In genomic region chr1:66397192-66397591, GRCh38 we compare ENCODE assay signal across 1 cellular context.
TF ChIP-seq lines count a peak whose summit lies in the region.

No MANE protein-coding gene starts in this region.

TF ChIP-seq in GM12878, 131 proteins besides CTCF, POLR2A, EP300 and RAD21 (continued from another document and continues in another):
- no peak for TF ChIP-seq PRDM15 (CRISPR knock-in tag; IDR thresholded peaks at IDR 0.05)
- no peak for TF ChIP-seq NFXL1 (IDR thresholded peaks at IDR 0.05; ENCODE audit: borderline replicate concordance)
- TF ChIP-seq FOS (IDR thresholded peaks at IDR 0.05; ENCODE audit: borderline replicate concordance, extremely low read depth, insufficient read length) = no peak
- no peak for TF ChIP-seq E2F8 (IDR thresholded peaks at IDR 0.05; ENCODE audit: low read depth, partially characterized antibody)
- TF ChIP-seq CBX3 (IDR thresholded peaks at IDR 0.05; ENCODE audit: borderline replicate concordance, low read depth) = no peak
- TF ChIP-seq KLF5 (IDR thresholded peaks at IDR 0.05; ENCODE audit: partially characterized antibody) = no peak
- no peak for TF ChIP-seq TARDBP (IDR thresholded peaks at IDR 0.05; ENCODE audit: borderline replicate concordance)
- TF ChIP-seq SMC3 (IDR thresholded peaks at IDR 0.05; ENCODE audit: borderline replicate concordance, low read length) = no peak; the same call in 1 of the 2 replicates
- TF ChIP-seq ELK1 (IDR thresholded peaks at IDR 0.05; ENCODE audit: low read depth, low read length) = no peak
- TF ChIP-seq ZSCAN29 (IDR thresholded peaks at IDR 0.05) = 0 out of 2 replicates have a peak, but pooled peaks have one; percentile 36
- TF ChIP-seq IKZF1 (conservative IDR thresholded peaks at IDR 0.05) = peak; percentile 76
- TF ChIP-seq CHD1 (IDR thresholded peaks at IDR 0.05; ENCODE audit: low read depth, low read length) = no peak
- no peak for TF ChIP-seq HDGF (IDR thresholded peaks at IDR 0.05)
- no peak for TF ChIP-seq ZBTB33 (IDR thresholded peaks at IDR 0.05)
- TF ChIP-seq RELB (IDR thresholded peaks at IDR 0.05; ENCODE audit: low read depth) = peak; percentile 75; the same call in 1 of the 2 replicates
- TF ChIP-seq FOXK2 (IDR thresholded peaks at IDR 0.05) = no peak
- TF ChIP-seq MYC (IDR thresholded peaks at IDR 0.05; ENCODE audit: insufficient read depth, insufficient read length, insufficient replicate concordance, low read length, severe bottlenecking) = no peak
- TF ChIP-seq ATF7 (IDR thresholded peaks at IDR 0.05; ENCODE audit: low read depth) = peak; percentile 52; the same call in 1 of the 2 replicates
- TF ChIP-seq BCL11A (IDR thresholded peaks at IDR 0.05; ENCODE audit: low read depth, low read length) = 0 out of 2 replicates have a peak, but pooled peaks have one; percentile 43
- TF ChIP-seq CBX5 (IDR thresholded peaks at IDR 0.05; ENCODE audit: low read depth) = peak; percentile 43; the same call in 1 of the 2 replicates
- TF ChIP-seq SUZ12 (IDR thresholded peaks at IDR 0.05; ENCODE audit: unreplicated experiment) = no peak
- TF ChIP-seq RAD51 (IDR thresholded peaks at IDR 0.05) = no peak
- peak; percentile 90; the same call in 1 of the 2 replicates for TF ChIP-seq RCOR1 (conservative IDR thresholded peaks at IDR 0.05; ENCODE audit: low read depth, low read length)
- TF ChIP-seq HCFC1 (IDR thresholded peaks at IDR 0.05; ENCODE audit: low read length) = no peak
- no peak for TF ChIP-seq ESRRA (IDR thresholded peaks at IDR 0.05; ENCODE audit: low read length)
- no peak for TF ChIP-seq MYB (IDR thresholded peaks at IDR 0.05; ENCODE audit: borderline replicate concordance, low read depth, low read length)
- no peak for TF ChIP-seq MAX (IDR thresholded peaks at IDR 0.05; ENCODE audit: low read depth, low read length)
- no peak for TF ChIP-seq STAT3 (IDR thresholded peaks at IDR 0.05; ENCODE audit: low read depth, low read length)
- no peak for TF ChIP-seq BACH1 (IDR thresholded peaks at IDR 0.05; ENCODE audit: borderline replicate concordance)
- TF ChIP-seq HDAC2 (IDR thresholded peaks at IDR 0.05) = no peak
- no peak for TF ChIP-seq CEBPZ (IDR thresholded peaks at IDR 0.05; ENCODE audit: low read depth, low read length)
- TF ChIP-seq ZNF217 (IDR thresholded peaks at IDR 0.05) = peak; percentile 60; the same call in 1 of the 2 replicates
- no peak for TF ChIP-seq EGR1 (IDR thresholded peaks at IDR 0.05; ENCODE audit: borderline replicate concordance in 1 of 2, low read depth in 2 of 2, low read length in 2 of 2)
- no peak for TF ChIP-seq BMI1 (IDR thresholded peaks at IDR 0.05; ENCODE audit: borderline replicate concordance)
- TF ChIP-seq RBBP5 (conservative IDR thresholded peaks at IDR 0.05) = no peak
- TF ChIP-seq ZNF24 (IDR thresholded peaks at IDR 0.05) = no peak
- TF ChIP-seq TBL1XR1 (IDR thresholded peaks at IDR 0.05; ENCODE audit: low read depth, low read length) = peak; percentile 79
- no peak for TF ChIP-seq WRNIP1 (IDR thresholded peaks at IDR 0.05; ENCODE audit: borderline replicate concordance, low read depth, low read length)
- no peak for TF ChIP-seq BCL3 (IDR thresholded peaks at IDR 0.05; ENCODE audit: borderline replicate concordance, insufficient read depth, low read depth, low read length, poor library complexity, severe bottlenecking)
- no peak for TF ChIP-seq TCF3 (IDR thresholded peaks at IDR 0.05; ENCODE audit: borderline replicate concordance, insufficient read depth, low read depth, low read length)
- TF ChIP-seq POLR2AphosphoS2 (IDR thresholded peaks at IDR 0.05; ENCODE audit: low read depth, low read length) = no peak
- TF ChIP-seq ATF3 (IDR thresholded peaks at IDR 0.05; ENCODE audit: borderline replicate concordance, extremely low read depth, low read depth, low read length) = no peak
- no peak; the same call in 1 of the 2 replicates for TF ChIP-seq PKNOX1 (IDR thresholded peaks at IDR 0.05)
- no peak for TF ChIP-seq USF1 (IDR thresholded peaks at IDR 0.05; ENCODE audit: borderline replicate concordance, extremely low read length, insufficient read depth, low read depth, low read length)
- no peak for TF ChIP-seq ZNF622 (IDR thresholded peaks at IDR 0.05)
- 0 out of 3 replicates have a peak, but pooled peaks have one; percentile 12 for TF ChIP-seq POU2F2 (IDR thresholded peaks at IDR 0.05; ENCODE audit: borderline replicate concordance, low read depth, low read length)
